In the genomic region with DNA sequence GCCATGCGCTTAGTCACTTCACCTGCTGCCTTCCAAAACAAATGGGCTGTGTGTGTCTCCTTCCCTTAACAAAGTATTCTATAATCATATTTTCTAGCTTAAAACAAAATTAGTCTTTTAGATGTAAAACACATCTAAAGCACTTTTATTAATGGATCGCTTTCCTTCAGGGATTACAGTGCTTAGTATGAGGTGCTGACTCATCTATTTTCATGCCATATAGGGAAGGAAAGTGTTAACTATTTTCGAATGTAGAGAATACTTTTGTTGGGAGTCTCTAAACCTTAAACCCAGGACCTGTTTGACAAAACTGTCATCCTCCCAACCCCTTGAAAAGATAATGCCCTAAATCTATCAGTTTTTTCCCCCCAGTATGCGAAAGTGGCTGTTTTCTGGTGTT, we compare ENCODE assay signal across 26 cellular contexts.
A peak's percentile ranks its signal among the peaks of the same experiment; 100 is the strongest.
DNase-seq lines count a peak whose midpoint lies in the region; ATAC-seq, FAIRE-seq and TF ChIP-seq lines count a peak whose summit lies in the region.
"Had no signal": no experiment of that assay in that cellular context is flagged by ENCODE, and none has a peak within 500 bp of the region (broad histone marks: within the 10 kb centered on the region; RNA-seq: fewer than 3 reads in every experiment).

No MANE protein-coding gene starts in this region.

- H3K27ac Mint-ChIP-seq in glutamatergic neuron (ENCODE audit: unreplicated experiment), result no peak overlapping the region
- H3K27ac Mint-ChIP-seq: activated CD4-positive, alpha-beta memory T cell treated with anti-CD3 and anti-CD28 coated beads for 36 hours; activated naive CD8-positive, alpha-beta T cell treated with anti-CD3 and anti-CD28 coated beads, Interleukin-2, amount 50 U/mL, for 24 hours; stimulated activated memory B cell treated with anti-CD40 and anti-IgM and Interleukin-4, amounts not matched to agents 10 μg/mL and 1 μg/mL and 100 μg/mL, for 72 hours had no signal

- H3K9me3 ChIP-seq in cardiac muscle cell (ENCODE audit: low read depth) (no peaks in the 10 kb centered on the region), pancreas (no peaks in the 10 kb centered on the region), kidney (ENCODE audit: control insufficient read depth in 1 of 2, low read length in 2 of 2) (no peaks in the 10 kb centered on the region)
- H3K9me3 ChIP-seq: heart left ventricle had no signal

- H3K4me3 Mint-ChIP-seq in glutamatergic neuron (ENCODE audit: unreplicated experiment), result no peak overlapping the region
- H3K4me3 Mint-ChIP-seq: activated CD4-positive, alpha-beta memory T cell treated with anti-CD3 and anti-CD28 coated beads for 36 hours; activated naive CD8-positive, alpha-beta T cell treated with anti-CD3 and anti-CD28 coated beads, Interleukin-2, amount 50 U/mL, for 24 hours; stimulated activated memory B cell treated with anti-CD40 and anti-IgM and Interleukin-4, amounts not matched to agents 10 μg/mL and 1 μg/mL and 100 μg/mL, for 72 hours had no signal

- H3K27me3 ChIP-seq in cardiac muscle cell, result no peaks in the 10 kb centered on the region
- no peaks in the 10 kb centered on the region for H3K27me3 ChIP-seq in pancreas
- H3K27me3 ChIP-seq: brain microvascular endothelial cell, heart left ventricle had no signal

- H3K9me3 Mint-ChIP-seq in glutamatergic neuron (ENCODE audit: unreplicated experiment), result peaks cover 6% of the 10 kb centered on the region
- H3K9me3 Mint-ChIP-seq: activated CD4-positive, alpha-beta memory T cell treated with anti-CD3 and anti-CD28 coated beads for 36 hours; activated naive CD8-positive, alpha-beta T cell treated with anti-CD3 and anti-CD28 coated beads, Interleukin-2, amount 50 U/mL, for 24 hours; stimulated activated memory B cell treated with anti-CD40 and anti-IgM and Interleukin-4, amounts not matched to agents 10 μg/mL and 1 μg/mL and 100 μg/mL, for 72 hours had no signal

- TF ChIP-seq CTCF in cardiac muscle cell (IDR thresholded peaks at IDR 0.05; ENCODE audit: low read depth, low read length) (no peak), pancreas (IDR thresholded peaks at IDR 0.05) (no peak), glutamatergic neuron (IDR thresholded peaks at IDR 0.05; ENCODE audit: partially characterized antibody, unreplicated experiment) (no peak), kidney (IDR thresholded peaks at IDR 0.05; ENCODE audit: borderline replicate concordance, extremely low read depth, insufficient read depth) (no peak)

- peaks cover 41% of the 10 kb centered on the region for H3K4me1 ChIP-seq in cardiac muscle cell (ENCODE audit: low read depth)
- H3K4me1 ChIP-seq in pancreas, result peaks cover 52 to 64% (median 62%) of the 10 kb centered on the region in 3 donors
- peaks cover 23 to 33% of the 10 kb centered on the region in 2 donors for H3K4me1 ChIP-seq in kidney (ENCODE audit: control insufficient read depth in 1 of 2, insufficient read depth in 1 of 2, low read depth in 1 of 2, low read length in 2 of 2)

- ATAC-seq in left ventricle myocardium superior (no peak), esophagus mucosa (peak; percentile 36), pancreas (no peak), GM21381 (IDR thresholded peaks at IDR 0.05; ENCODE audit: unreplicated experiment) (no peak)
- ATAC-seq: activated naive CD8-positive, alpha-beta T cell treated with anti-CD3 and anti-CD28 coated beads, Interleukin-2, amount 50 U/mL, for 24 hours; heart left ventricle; stimulated activated memory B cell treated with anti-CD40 and anti-IgM and Interleukin-4, amounts not matched to agents 10 μg/mL and 1 μg/mL and 100 μg/mL, for 72 hours had no signal

- peaks cover 5% of the 10 kb centered on the region for H3K36me3 ChIP-seq in cardiac muscle cell
- no peaks in the 10 kb centered on the region for H3K36me3 ChIP-seq in pancreas
- no peaks in the 10 kb centered on the region for H3K36me3 ChIP-seq in kidney (ENCODE audit: control insufficient read depth in 1 of 2, insufficient read depth in 2 of 2, low read length in 2 of 2)
- H3K36me3 ChIP-seq: brain microvascular endothelial cell had no signal

- intact Hi-C loops in left ventricle myocardium superior (cut with micrococcal nuclease), result loop anchor here (10.0 kb wide), 1 partner anchor 136 kb away; no protein-coding TSS in a partner anchor
- intact Hi-C loops in pancreas (cut with DNase I), result no loop called here
- intact Hi-C loops in kidney (cut with DNase I), result no loop called here

- H3K4me3 ChIP-seq in cardiac muscle cell (no peak overlapping the region), pancreas (no peak overlapping the region), kidney (ENCODE audit: low read length in 2 of 2) (no peak overlapping the region)
- H3K4me3 ChIP-seq: coronary artery, heart left ventricle had no signal

- peaks cover 31% of the 10 kb centered on the region for H3K4me1 Mint-ChIP-seq in glutamatergic neuron (ENCODE audit: low read depth, unreplicated experiment)
- H3K4me1 Mint-ChIP-seq: stimulated activated memory B cell treated with anti-CD40 and anti-IgM and Interleukin-4, amounts not matched to agents 10 μg/mL and 1 μg/mL and 100 μg/mL, for 72 hours had no signal

- 64 to 68% methylated on average over 4 of the region's 4 CpGs for WGBS in pancreas, 2 donors

- H3K9ac ChIP-seq in kidney (ENCODE audit: low read length in 2 of 2), result no peak overlapping the region

- H3K27me3 Mint-ChIP-seq in glutamatergic neuron (ENCODE audit: unreplicated experiment), result peaks cover 2% of the 10 kb centered on the region
- H3K27me3 Mint-ChIP-seq: stimulated activated memory B cell treated with anti-CD40 and anti-IgM and Interleukin-4, amounts not matched to agents 10 μg/mL and 1 μg/mL and 100 μg/mL, for 72 hours had no signal

- DNase-seq in cardiac muscle cell (ENCODE audit: low read depth in 1 of 2, low spot score in 1 of 2) (no peak), left ventricle myocardium superior (no peak), pancreas (no peak), glutamatergic neuron (no peak), NCI-H2081 (lab: John Stamatoyannopoulos, UW) (no peak), kidney (no peak)
- DNase-seq: 8988T; activated CD4-positive, alpha-beta memory T cell treated with anti-CD3 and anti-CD28 coated beads for 36 hours; activated CD4-positive, CD25-positive, alpha-beta regulatory T cell; activated effector memory CD4-positive, alpha-beta T cell treated with Interleukin-2 at 50 U/mL for 16 hours; activated naive CD8-positive, alpha-beta T cell treated with anti-CD3 and anti-CD28 coated beads, Interleukin-2, amount 50 U/mL, for 24 hours; brain microvascular endothelial cell; heart left ventricle; KG1; MV-4-11; NCI-H1694; NCI-H2171 treated with DMSO at 0.1 percent for 48 hours; NCI-H526; posterior cingulate gyrus; small intestine; T-helper 9 cell had no signal

- H3K36me3 Mint-ChIP-seq in glutamatergic neuron (ENCODE audit: unreplicated experiment), result no peaks in the 10 kb centered on the region
- H3K36me3 Mint-ChIP-seq: activated CD4-positive, alpha-beta memory T cell treated with anti-CD3 and anti-CD28 coated beads for 36 hours; stimulated activated memory B cell treated with anti-CD40 and anti-IgM and Interleukin-4, amounts not matched to agents 10 μg/mL and 1 μg/mL and 100 μg/mL, for 72 hours had no signal

- H3K27ac ChIP-seq in cardiac muscle cell (peak overlapping the region; percentile 86), pancreas (peak overlapping the region; percentile 28 to 62 (median 48)), kidney (ENCODE audit: low read depth in 2 of 2, low read length in 2 of 2) (peak overlapping the region in 1 of 2 donors; percentile 3)
- H3K27ac ChIP-seq: brain microvascular endothelial cell, coronary artery had no signal

- FAIRE-seq in pancreas (lab: Jason Lieb, UNC) (no peak), kidney (lab: Jason Lieb, UNC) (no peak)
- FAIRE-seq: GM12892, small intestine had no signal
